Comparison of ENCODE assay signal across 1 cellular context in genomic region chr13:64441740-64442139, GRCh38.
TF ChIP-seq lines count a peak whose summit lies in the region.

No MANE protein-coding gene starts in this region.

TF ChIP-seq in SK-N-SH, 30 proteins besides CTCF, POLR2A, EP300 and RAD21:
- TF ChIP-seq REST (IDR thresholded peaks at IDR 0.05; ENCODE audit: low read depth, low read length) (no peak), JUND (IDR thresholded peaks at IDR 0.05) (no peak), MAX (IDR thresholded peaks at IDR 0.05; ENCODE audit: low read depth) (no peak), SMC3 (IDR thresholded peaks at IDR 0.05; ENCODE audit: low read depth, low read length) (no peak), POLR2AphosphoS5 (IDR thresholded peaks at IDR 0.05; ENCODE audit: low read depth, low read length) (no peak), USF2 (IDR thresholded peaks at IDR 0.05; ENCODE audit: borderline replicate concordance, low read depth, low read length) (no peak), TCF12 (IDR thresholded peaks at IDR 0.05) (no peak), ZBTB33 (IDR thresholded peaks at IDR 0.05; ENCODE audit: borderline replicate concordance, low read depth) (no peak), FOSL2 (IDR thresholded peaks at IDR 0.05; ENCODE audit: borderline replicate concordance, low read depth) (no peak), IRF3 (IDR thresholded peaks at IDR 0.05; ENCODE audit: low read depth, low read length) (no peak), FOXJ3 (CRISPR knock-in tag; IDR thresholded peaks at IDR 0.05) (no peak), NRF1 (IDR thresholded peaks at IDR 0.05; ENCODE audit: low read depth, low read length) (no peak), MXI1 (IDR thresholded peaks at IDR 0.05; ENCODE audit: low read depth, low read length) (no peak), FOXM1 (IDR thresholded peaks at IDR 0.05; ENCODE audit: low read depth) (no peak), RFX5 (IDR thresholded peaks at IDR 0.05; ENCODE audit: low read length) (no peak), PBX3 (IDR thresholded peaks at IDR 0.05) (no peak)
TF ChIP-seq in SK-N-SH: peak in this region for 0.
